ENCODE assay signal across 8 cellular contexts in the genomic region with DNA sequence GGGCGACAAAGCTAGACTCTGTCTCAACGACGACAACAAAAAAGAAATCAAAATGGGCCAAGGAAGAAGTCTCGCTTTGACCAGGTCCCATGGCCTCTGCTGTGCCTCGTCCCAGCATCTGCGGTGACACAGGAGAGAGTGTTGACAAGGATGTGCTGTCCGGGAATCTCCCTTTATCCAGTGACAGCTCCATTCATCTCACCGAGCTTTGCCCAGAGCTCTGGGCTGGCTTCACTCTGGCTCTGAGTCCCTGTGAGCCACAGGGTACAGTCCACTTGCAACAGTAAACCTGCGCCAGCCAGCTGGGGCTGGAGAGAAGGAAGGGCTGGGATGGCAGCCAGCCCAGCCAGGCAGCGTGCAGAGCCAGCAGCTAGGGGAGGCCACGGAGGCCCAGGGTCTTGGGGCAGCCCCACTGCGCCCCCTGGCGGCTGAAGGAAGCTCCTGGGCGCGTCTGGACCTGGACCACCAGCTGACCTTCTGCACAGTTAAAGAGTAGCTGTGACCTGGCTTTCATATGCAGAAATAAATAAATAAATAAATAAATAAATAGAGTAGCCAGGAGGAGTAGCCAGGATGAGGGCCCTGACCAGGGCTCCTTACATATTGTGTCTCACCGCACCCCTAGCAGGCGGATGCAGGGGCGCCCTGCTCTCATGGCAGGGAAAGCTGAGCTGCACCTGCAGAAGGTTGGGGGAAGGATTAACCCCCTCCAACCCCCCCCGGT. TPM values are rescaled to one million over a fixed set of nuclear protein-coding genes. Genes with fewer than 3 reads are reported as not detected.
A peak's percentile ranks its signal among the peaks of the same experiment; 100 is the strongest.
DNase-seq lines count a peak whose midpoint lies in the region; ATAC-seq and TF ChIP-seq lines count a peak whose summit lies in the region.

No MANE protein-coding gene starts in this region.

- peak overlapping the region in 54 of 59 donors; percentile 4 to 88 (median 68) for H3K27ac ChIP-seq in dorsolateral prefrontal cortex

- peak; percentile 81 to 99 (median 94) for TF ChIP-seq CTCF in dorsolateral prefrontal cortex (IDR thresholded peaks at IDR 0.05 in 54 of 56, conservative IDR thresholded peaks at IDR 0.05 in 2 of 56; ENCODE audit: low read depth in 1 of 56, partially characterized antibody in 56 of 56)

- H3K9me3 Mint-ChIP-seq in activated CD4-positive, alpha-beta memory T cell treated with anti-CD3 and anti-CD28 coated beads for 36 hours, result no peaks in the 10 kb centered on the region

- H3K27me3 ChIP-seq in dorsolateral prefrontal cortex, result no peaks in the 10 kb centered on the region

- POLR2A ChIA-PET in activated CD4-positive, alpha-beta memory T cell treated with anti-CD3 and anti-CD28 coated beads for 36 hours (lab: Charles Lee), result interaction anchor here (0.7 to 1.2 kb wide), 4 partner anchors 9 to 288 kb away, joined by 3 to 12 read pairs (median 4); no protein-coding TSS in a partner anchor

- intact Hi-C loops in activated CD4-positive, alpha-beta memory T cell treated with anti-CD3 and anti-CD28 coated beads for 36 hours (cut with micrococcal nuclease), result loop anchor here (1.0 to 2.0 kb wide), 2 partner anchors 32 to 288 kb away; partner anchors contain the start of gene RERE
- intact Hi-C loops in dorsolateral prefrontal cortex (cut with DNase I), result loop anchor here (2.0 to 10.0 kb wide), 9 partner anchors 28 to 384 kb away; no protein-coding TSS in a partner anchor

- peak overlapping the region in 32 of 59 donors; percentile 5 to 50 (median 27) for H3K4me3 ChIP-seq in dorsolateral prefrontal cortex

- H3K36me3 Mint-ChIP-seq in activated CD4-positive, alpha-beta memory T cell treated with anti-CD3 and anti-CD28 coated beads for 36 hours, result peaks cover 2% of the 10 kb centered on the region

- DNase-seq in DMS114 treated with DMSO at 0.1 percent for 48 hours (lab: John Stamatoyannopoulos, UW; ENCODE audit: unreplicated experiment) (peak; percentile 61), NCI-H69 (lab: John Stamatoyannopoulos, UW) (peak; percentile 93), dorsolateral prefrontal cortex (peak; percentile 79 to 91 (median 88)), medulla oblongata (ENCODE audit: extremely low spot score) (peak; percentile 98)
- DNase-seq in activated CD4-positive, alpha-beta memory T cell treated with anti-CD3 and anti-CD28 coated beads for 36 hours, result peak; percentile 84
- DNase-seq in stimulated activated CD4-positive, alpha-beta T cell treated with anti-CD3 and anti-CD28 coated beads, TNF-alpha, amount 100 ng/mL, for 4 hours (ENCODE audit: low read depth in 3 of 3), result peak; percentile 38 to 62 (median 60)

- CTCF ChIA-PET in activated CD4-positive, alpha-beta memory T cell treated with anti-CD3 and anti-CD28 coated beads for 36 hours (lab: Charles Lee), result interaction anchor here (0.6 to 5.3 kb wide), 89 partner anchors 10 to 834 kb away, joined by 3 to 61 read pairs (median 4); partner anchors contain the start of genes ENO1 and RERE

- H3K4me1 Mint-ChIP-seq in activated CD4-positive, alpha-beta memory T cell treated with anti-CD3 and anti-CD28 coated beads for 36 hours (ENCODE audit: low read depth), result no peaks in the 10 kb centered on the region

- H3K4me3 Mint-ChIP-seq in activated CD4-positive, alpha-beta memory T cell treated with anti-CD3 and anti-CD28 coated beads for 36 hours, result no peak overlapping the region

- no peaks in the 10 kb centered on the region for H3K27me3 Mint-ChIP-seq in activated CD4-positive, alpha-beta memory T cell treated with anti-CD3 and anti-CD28 coated beads for 36 hours

- H3K27ac Mint-ChIP-seq in activated CD4-positive, alpha-beta memory T cell treated with anti-CD3 and anti-CD28 coated beads for 36 hours, result no peak overlapping the region

- peak; percentile 60 for ATAC-seq in HG03175 (IDR thresholded peaks at IDR 0.05; ENCODE audit: unreplicated experiment)
- ATAC-seq in GM21786 (IDR thresholded peaks at IDR 0.05; ENCODE audit: unreplicated experiment), result no peak

RNA-seq across cellular contexts. Expression of gene ENO1, which starts 29.7 kb away (rescaled TPM):
- 1,000 to 10,000 TPM; 3,008 to 3,028 TPM for total RNA-seq in activated CD4-positive, alpha-beta memory T cell treated with anti-CD3 and anti-CD28 coated beads for 36 hours
- total RNA-seq in dorsolateral prefrontal cortex, result 100 to 1,000 TPM; 469 to 938 (median 635) TPM

RNA-seq across cellular contexts. Expression of gene RERE, which starts 31.4 kb away (rescaled TPM):
- total RNA-seq in activated CD4-positive, alpha-beta memory T cell treated with anti-CD3 and anti-CD28 coated beads for 36 hours, result 10 to 100 TPM; 45.0 to 50.5 TPM
- 100 to 1,000 TPM; 286 to 583 (median 367) TPM for total RNA-seq in dorsolateral prefrontal cortex

Comparison
In these comparisons a context has a peak if more than half of its experiments do, and no peak if none do; other contexts are left out.
1. RNA of gene RERE, which starts 31.4 kb away (total RNA-seq): 286 to 583 TPM in dorsolateral prefrontal cortex; 45.0 to 50.5 TPM in activated CD4-positive, alpha-beta memory T cell treated with anti-CD3 and anti-CD28 coated beads for 36 hours; every median in the first group is over 4 times any median in the second.
2. Peak in every context shown above with its lines, with median percentiles within 50 percentile points of each other: DNase-seq.